ENCODE assay signal across 9 cellular contexts in genomic region chr16:30009990-30010816, GRCh38. TPM values are rescaled to one million over a fixed set of nuclear protein-coding genes. Genes with fewer than 3 reads are reported as not detected.
DNase-seq lines count a peak whose midpoint lies in the region; ATAC-seq and TF ChIP-seq lines count a peak whose summit lies in the region.
"Had no signal": no experiment of that assay in that cellular context is flagged by ENCODE, and none has a peak within 500 bp of the region (broad histone marks: within the 10 kb centered on the region; RNA-seq: fewer than 3 reads in every experiment).

No MANE protein-coding gene starts in this region.

- no peaks in the 10 kb centered on the region for H3K9me3 ChIP-seq in effector memory CD4-positive, alpha-beta T cell (ENCODE audit: control insufficient read depth, low read length)

- peak overlapping the region; percentile 51 for H3K4me3 Mint-ChIP-seq in osteocyte (ENCODE audit: unreplicated experiment)

- H3K4me1 ChIP-seq in effector memory CD4-positive, alpha-beta T cell (ENCODE audit: control insufficient read depth, insufficient read depth, low read length, poor library complexity, severe bottlenecking) = peaks cover 13% of the 10 kb centered on the region

- peaks cover 9% of the 10 kb centered on the region for H3K27me3 Mint-ChIP-seq in osteocyte (ENCODE audit: unreplicated experiment)

- TF ChIP-seq CTCF in LNCaP clone FGC (IDR thresholded peaks at IDR 0.05; ENCODE audit: control insufficient read depth, extremely low read depth, insufficient read depth) (no peak), osteocyte (IDR thresholded peaks at IDR 0.05) (no peak)

- DNase-seq in COLO668 (lab: John Stamatoyannopoulos, UW; ENCODE audit: unreplicated experiment) (peak; percentile 23), LNCaP clone FGC (ENCODE audit: low read depth) (no peak), osteocyte (ENCODE audit: extremely low spot score, unreplicated experiment) (no peak), NCI-H1436 (lab: John Stamatoyannopoulos, UW) (no peak), HUDEP-2 (lab: John Stamatoyannopoulos, UW; ENCODE audit: unreplicated experiment in 76 of 76) (no peak)
- no peak for DNase-seq in effector memory CD4-positive, alpha-beta T cell

- no peak overlapping the region for H3K27ac ChIP-seq in effector memory CD4-positive, alpha-beta T cell (ENCODE audit: insufficient read depth, low read length, poor library complexity, severe bottlenecking)

- ATAC-seq in HG03378 (IDR thresholded peaks at IDR 0.05; ENCODE audit: unreplicated experiment) (no peak), GM21737 (IDR thresholded peaks at IDR 0.05; ENCODE audit: unreplicated experiment) (no peak)

- H3K4me3 ChIP-seq in LNCaP clone FGC (ENCODE audit: low read depth, low read length) = peak overlapping the region; percentile 52; the same call in 1 of the 2 replicates
- peak overlapping the region; percentile 51 for H3K4me3 ChIP-seq in effector memory CD4-positive, alpha-beta T cell (ENCODE audit: insufficient read depth, low read depth, low read length, poor library complexity, severe bottlenecking)

- H3K36me3 ChIP-seq in effector memory CD4-positive, alpha-beta T cell (ENCODE audit: control insufficient read depth, insufficient read depth, low read length) = no peaks in the 10 kb centered on the region

- peaks cover 8% of the 10 kb centered on the region for H3K4me1 Mint-ChIP-seq in osteocyte (ENCODE audit: unreplicated experiment)

- H3K27me3 ChIP-seq in effector memory CD4-positive, alpha-beta T cell (replicated peaks; ENCODE audit: control insufficient read depth, insufficient read depth, low read length, poor library complexity, severe bottlenecking) = peaks cover 15% of the 10 kb centered on the region

- H3K27ac Mint-ChIP-seq in osteocyte (ENCODE audit: unreplicated experiment) = no peak overlapping the region

- no peaks in the 10 kb centered on the region for H3K9me3 Mint-ChIP-seq in osteocyte (ENCODE audit: unreplicated experiment)

- H3K36me3 Mint-ChIP-seq in osteocyte (ENCODE audit: unreplicated experiment) = no peaks in the 10 kb centered on the region

RNA-seq across cellular contexts. Expression of gene DOC2A, which starts 0.6 kb away (rescaled TPM):
- total RNA-seq in osteocyte = 1.3 TPM in 2 replicates

RNA-seq across cellular contexts. Expression of gene C16orf92, which starts 12.8 kb away (rescaled TPM):
- total RNA-seq in osteocyte = not detected in 2 replicates
- total RNA-seq: renal cortical epithelial cell had no signal

RNA-seq across cellular contexts. Expression of gene INO80E, which starts 14.2 kb away (rescaled TPM):
- 72.4 and 77.0 TPM in 2 replicates for total RNA-seq in osteocyte

RNA-seq across cellular contexts. Expression of gene HIRIP3, which starts 14.8 kb away (rescaled TPM):
- total RNA-seq in osteocyte = 11.5 and 12.5 TPM in 2 replicates

RNA-seq across cellular contexts. Expression of gene TLCD3B, which starts 20.9 kb away (rescaled TPM):
- 0.32 and 0.52 TPM in 2 replicates for total RNA-seq in osteocyte
